Comparison of ENCODE assay signal across 8 cellular contexts in the genomic region with DNA sequence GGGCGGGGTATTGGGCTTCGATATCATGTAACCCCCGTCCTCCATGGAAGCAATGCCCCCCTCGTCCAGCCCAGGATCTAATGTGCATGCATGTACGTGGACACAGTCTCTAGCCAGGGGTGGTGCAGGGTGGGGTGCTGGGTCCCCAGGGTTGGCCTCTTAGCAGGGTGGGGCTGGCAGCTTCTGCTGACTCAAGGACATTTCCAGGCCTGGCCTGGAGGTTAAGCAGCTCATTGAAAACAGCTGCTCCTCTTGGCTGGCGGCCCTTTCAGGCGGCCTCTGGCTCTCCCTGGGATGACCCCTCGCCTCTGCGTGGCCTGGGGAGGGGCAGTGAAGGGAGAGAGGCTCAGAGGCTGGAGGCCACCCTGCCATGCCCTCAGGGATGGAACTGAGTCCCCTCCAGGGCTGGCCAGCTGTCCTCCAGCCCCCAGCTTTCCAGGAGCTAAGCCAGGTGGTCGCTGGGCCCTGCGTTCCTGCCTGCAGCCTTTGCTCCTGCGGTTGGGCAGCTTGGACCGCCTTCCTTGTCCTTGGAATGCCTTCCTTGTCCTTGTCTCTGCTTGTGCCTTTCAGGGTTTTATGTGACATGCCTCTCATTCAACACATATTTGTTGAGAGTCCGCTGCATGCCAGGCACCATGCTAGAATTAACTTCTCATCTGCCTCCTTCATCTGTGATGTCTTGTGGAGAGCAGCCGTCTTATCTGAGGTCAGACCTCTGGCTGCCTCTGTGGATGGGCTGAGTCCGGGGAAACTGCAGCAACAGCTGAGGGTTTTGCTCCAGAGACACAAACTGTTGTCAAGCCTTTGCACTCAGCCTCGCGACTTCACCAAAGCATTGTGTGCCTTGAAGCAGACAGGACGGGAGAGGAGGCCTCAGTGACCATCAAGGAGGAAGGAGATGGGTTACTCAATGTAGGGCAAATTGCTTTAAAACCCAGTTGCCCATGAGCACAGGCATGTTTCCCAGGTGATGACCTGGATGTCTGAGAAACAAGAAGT. TPM values are rescaled to one million over a fixed set of nuclear protein-coding genes. Genes with fewer than 3 reads are reported as not detected.
A peak's percentile ranks its signal among the peaks of the same experiment; 100 is the strongest.
DNase-seq lines count a peak whose midpoint lies in the region; TF ChIP-seq lines count a peak whose summit lies in the region.

No MANE protein-coding gene starts in this region.

- no peaks in the 10 kb centered on the region for H3K9me3 ChIP-seq in tibial nerve

- peak in 1 of 2 donors; percentile 29 for TF ChIP-seq EP300 in tibial nerve (IDR thresholded peaks at IDR 0.05)

- peaks cover 70% of the 10 kb centered on the region for H3K27me3 Mint-ChIP-seq in activated T-cell treated with anti-CD3 and anti-CD28 coated beads, Interleukin-2, amount 50 U/mL, for 24 hours
- peaks cover 58% of the 10 kb centered on the region for H3K27me3 Mint-ChIP-seq in activated T-helper 2 cell treated with anti-CD3 and anti-CD28 coated beads, Interferon-gamma antibody, Interleukin-2, Interleukin-4, amounts not matched to agents 10 μg/mL and 5 μg/mL and 100 μg/mL, durations not matched to agents 14 hours and 24 hours and 36 hours (ENCODE audit: low read depth)

- H3K4me1 ChIP-seq in tibial nerve: peaks cover 0 to 46% (median 18%) of the 10 kb centered on the region in 4 donors

- TF ChIP-seq POLR2A in tibial nerve (IDR thresholded peaks at IDR 0.05): no peak

- no peak for TF ChIP-seq CTCF in tibial nerve (IDR thresholded peaks at IDR 0.05)

- no peak overlapping the region for H3K27ac ChIP-seq in tibial nerve

- intact Hi-C loops in activated T-helper 2 cell treated with anti-CD3 and anti-CD28 coated beads, Interferon-gamma antibody, Interleukin-2, Interleukin-4, amounts not matched to agents 10 μg/mL and 5 μg/mL and 100 μg/mL, durations not matched to agents 14 hours and 24 hours and 36 hours (cut with micrococcal nuclease): loop anchor here (1.0 kb wide), 2 partner anchors 70 to 311 kb away; no protein-coding TSS in a partner anchor

- H3K36me3 Mint-ChIP-seq in activated T-cell treated with anti-CD3 and anti-CD28 coated beads, Interleukin-2, amount 50 U/mL, for 24 hours (ENCODE audit: low read depth): no peaks in the 10 kb centered on the region
- H3K36me3 Mint-ChIP-seq in activated T-helper 2 cell treated with anti-CD3 and anti-CD28 coated beads, Interferon-gamma antibody, Interleukin-2, Interleukin-4, amounts not matched to agents 10 μg/mL and 5 μg/mL and 100 μg/mL, durations not matched to agents 14 hours and 24 hours and 36 hours (ENCODE audit: low read depth): no peaks in the 10 kb centered on the region

- no peak for DNase-seq in activated T-cell treated with anti-CD3 and anti-CD28 coated beads, Interleukin-2, amount 50 U/mL, for 24 hours
- DNase-seq in activated T-cell treated with anti-CD3 and anti-CD28 coated beads, Interleukin-2, amount 50 U/mL, for 48 hours: no peak
- no peak for DNase-seq in activated T-helper 2 cell treated with anti-CD3 and anti-CD28 coated beads, Interferon-gamma antibody, Interleukin-2, Interleukin-4, amounts not matched to agents 10 μg/mL and 5 μg/mL and 100 μg/mL, durations not matched to agents 14 hours and 24 hours and 36 hours (ENCODE audit: low spot score)
- DNase-seq in islet precursor cell (peak; percentile 93), tibial nerve (ENCODE audit: low spot score in 2 of 2) (peak; percentile 43 to 52), NCI-H1105 treated with DMSO at 0.1 percent for 48 hours (lab: John Stamatoyannopoulos, UW) (no peak), NK-92 (lab: John Stamatoyannopoulos, UW; ENCODE audit: unreplicated experiment) (no peak)
- no peak for DNase-seq in stimulated activated naive CD4-positive, alpha-beta T cell (lab: John Stamatoyannopoulos, UW)

- peaks cover 26% of the 10 kb centered on the region for H3K4me1 Mint-ChIP-seq in activated T-cell treated with anti-CD3 and anti-CD28 coated beads, Interleukin-2, amount 50 U/mL, for 24 hours (ENCODE audit: low read depth)
- H3K4me1 Mint-ChIP-seq in activated T-helper 2 cell treated with anti-CD3 and anti-CD28 coated beads, Interferon-gamma antibody, Interleukin-2, Interleukin-4, amounts not matched to agents 10 μg/mL and 5 μg/mL and 100 μg/mL, durations not matched to agents 14 hours and 24 hours and 36 hours (ENCODE audit: low read depth): peaks cover 19% of the 10 kb centered on the region

- no peaks in the 10 kb centered on the region for H3K36me3 ChIP-seq in tibial nerve

- peak overlapping the region in 1 of 4 donors; percentile 54 for H3K4me3 ChIP-seq in tibial nerve

- H3K27me3 ChIP-seq in tibial nerve: no peaks in the 10 kb centered on the region

- 31 to 37% methylated on average over 14 to 19 of the region's 19 CpGs for WGBS in tibial nerve, 2 donors

- peak overlapping the region; percentile 67 for H3K27ac Mint-ChIP-seq in activated T-cell treated with anti-CD3 and anti-CD28 coated beads, Interleukin-2, amount 50 U/mL, for 24 hours
- peak overlapping the region; percentile 42 for H3K27ac Mint-ChIP-seq in activated T-helper 2 cell treated with anti-CD3 and anti-CD28 coated beads, Interferon-gamma antibody, Interleukin-2, Interleukin-4, amounts not matched to agents 10 μg/mL and 5 μg/mL and 100 μg/mL, durations not matched to agents 14 hours and 24 hours and 36 hours

- H3K4me3 Mint-ChIP-seq in activated T-cell treated with anti-CD3 and anti-CD28 coated beads, Interleukin-2, amount 50 U/mL, for 24 hours: peak overlapping the region; percentile 76
- H3K4me3 Mint-ChIP-seq in activated T-helper 2 cell treated with anti-CD3 and anti-CD28 coated beads, Interferon-gamma antibody, Interleukin-2, Interleukin-4, amounts not matched to agents 10 μg/mL and 5 μg/mL and 100 μg/mL, durations not matched to agents 14 hours and 24 hours and 36 hours (ENCODE audit: low read depth): no peak overlapping the region

- no peaks in the 10 kb centered on the region for H3K9me3 Mint-ChIP-seq in activated T-cell treated with anti-CD3 and anti-CD28 coated beads, Interleukin-2, amount 50 U/mL, for 24 hours
- H3K9me3 Mint-ChIP-seq in activated T-helper 2 cell treated with anti-CD3 and anti-CD28 coated beads, Interferon-gamma antibody, Interleukin-2, Interleukin-4, amounts not matched to agents 10 μg/mL and 5 μg/mL and 100 μg/mL, durations not matched to agents 14 hours and 24 hours and 36 hours: no peaks in the 10 kb centered on the region

RNA-seq across cellular contexts. Expression of gene MRC2, which starts 26.7 kb away (rescaled TPM):
- total RNA-seq in activated T-helper 2 cell treated with anti-CD3 and anti-CD28 coated beads, Interferon-gamma antibody, Interleukin-2, Interleukin-4, amounts not matched to agents 10 μg/mL and 5 μg/mL and 100 μg/mL, durations not matched to agents 14 hours and 24 hours and 36 hours: 3.1 and 3.7 TPM in 2 replicates
- 100 to 1,000 TPM in 1 of 4 donors, 10 to 100 TPM in 3; 51.9 to 117 (median 78.0) TPM for total RNA-seq in tibial nerve

Comparison
In these comparisons a context has a peak if more than half of its experiments do, and no peak if none do; other contexts are left out.
1. DNase-seq: peak in islet precursor cell (single experiment) and tibial nerve (2 of 2); none in activated T-cell treated with anti-CD3 and anti-CD28 coated beads, Interleukin-2, amount 50 U/mL, for 24 hours (single experiment), activated T-cell treated with anti-CD3 and anti-CD28 coated beads, Interleukin-2, amount 50 U/mL, for 48 hours (0 of 2), activated T-helper 2 cell treated with anti-CD3 and anti-CD28 coated beads, Interferon-gamma antibody, Interleukin-2, Interleukin-4, amounts not matched to agents 10 μg/mL and 5 μg/mL and 100 μg/mL, durations not matched to agents 14 hours and 24 hours and 36 hours (single experiment), NCI-H1105 treated with DMSO at 0.1 percent for 48 hours (single experiment), NK-92 (single experiment) and stimulated activated naive CD4-positive, alpha-beta T cell (0 of 6).
2. RNA of gene MRC2, which starts 26.7 kb away (total RNA-seq): 51.9 to 117 TPM in tibial nerve; 3.1 to 3.7 TPM in activated T-helper 2 cell treated with anti-CD3 and anti-CD28 coated beads, Interferon-gamma antibody, Interleukin-2, Interleukin-4, amounts not matched to agents 10 μg/mL and 5 μg/mL and 100 μg/mL, durations not matched to agents 14 hours and 24 hours and 36 hours; every median in the first group is over 10 times any median in the second.